Comparison of ENCODE assay signal across 8 cellular contexts in genomic region chr6:34757687-34758274, GRCh38. TPM values are rescaled to one million over a fixed set of nuclear protein-coding genes. Genes with fewer than 3 reads are reported as not detected.
DNase-seq lines count a peak whose midpoint lies in the region; ATAC-seq, FAIRE-seq and TF ChIP-seq lines count a peak whose summit lies in the region.

No MANE protein-coding gene starts in this region.

- intact Hi-C loops in heart right ventricle (cut with DNase I), result loop anchor here in 6 of 10 donors (1.0 to 10.0 kb wide), 6 partner anchors 35 to 131 kb away; partner anchors contain the start of genes ILRUN (in 5 of the 6), TAF11 (in 2 of the 6), ANKS1A (in 1 of the 6) and BLTP3A (in 1 of the 6)
- intact Hi-C loops in cardiac septum (cut with DNase I), result loop anchor here (5.0 kb wide), 3 partner anchors 35 to 130 kb away; partner anchors contain the start of genes ANKS1A, BLTP3A, ILRUN and TAF11
- intact Hi-C loops in colonic mucosa (cut with DNase I), result no loop called here
- intact Hi-C loops in aorta (cut with DNase I), result loop anchor here (5.0 kb wide), 2 partner anchors 65 to 230 kb away; no protein-coding TSS in a partner anchor

- H3K9ac ChIP-seq in colonic mucosa (ENCODE audit: low read depth in 2 of 2, low read length in 2 of 2), result peak overlapping the region; percentile 57 to 87
- H3K9ac ChIP-seq in mesendoderm (ENCODE audit: low read length), result peak overlapping the region; percentile 86

- no peak overlapping the region for H3K4ac ChIP-seq in mesendoderm (ENCODE audit: low read depth, low read length)

- H4K8ac ChIP-seq in mesendoderm (ENCODE audit: low read depth, low read length), result no peak overlapping the region

- H3K4me2 ChIP-seq in mesendoderm (ENCODE audit: low read length), result peak overlapping the region; percentile 78

- peak overlapping the region; percentile 59 to 83 (median 76) for H3K4me3 ChIP-seq in heart right ventricle
- peak overlapping the region; percentile 56 for H3K4me3 ChIP-seq in colonic mucosa
- H3K4me3 ChIP-seq in mesendoderm (ENCODE audit: low read length), result peak overlapping the region; percentile 75
- peak overlapping the region; percentile 75 to 76 for H3K4me3 ChIP-seq in aorta (ENCODE audit: low read length in 2 of 2)

- H4K5ac ChIP-seq in mesendoderm (ENCODE audit: low read length), result no peak overlapping the region

- no peak overlapping the region for H2AK5ac ChIP-seq in mesendoderm (ENCODE audit: low read length)

- H2BK15ac ChIP-seq in mesendoderm (replicated peaks; ENCODE audit: low read depth), result no peak overlapping the region

- peaks cover 5% of the 10 kb centered on the region for H3K79me1 ChIP-seq in mesendoderm (ENCODE audit: low read length)

- H3K27ac ChIP-seq in heart right ventricle, result peak overlapping the region; percentile 85 to 97 (median 94)
- peak overlapping the region; percentile 96 for H3K27ac ChIP-seq in colonic mucosa
- no peak overlapping the region for H3K27ac ChIP-seq in mesendoderm (ENCODE audit: low read depth, low read length)
- H3K27ac ChIP-seq in aorta (ENCODE audit: low read depth in 1 of 2, low read length in 2 of 2), result peak overlapping the region; percentile 33 to 80

- TF ChIP-seq CTCF in heart right ventricle (IDR thresholded peaks at IDR 0.05), result no peak
- no peak for TF ChIP-seq CTCF in colonic mucosa (IDR thresholded peaks at IDR 0.05)

- no peak for ATAC-seq in heart right ventricle
- ATAC-seq in aorta (ENCODE audit: low FRiP score), result no peak

- H2BK120ac ChIP-seq in mesendoderm (ENCODE audit: low read depth, low read length), result no peak overlapping the region

- H3K18ac ChIP-seq in mesendoderm (ENCODE audit: low read length), result no peak overlapping the region

- H3K36me3 ChIP-seq in heart right ventricle, result peaks cover 0 to 31% (median 4%) of the 10 kb centered on the region in 9 donors
- H3K36me3 ChIP-seq in colonic mucosa, result no peaks in the 10 kb centered on the region
- peaks cover 3% of the 10 kb centered on the region for H3K36me3 ChIP-seq in mesendoderm (ENCODE audit: control insufficient read depth, insufficient read depth, low read length)
- no peaks in the 10 kb centered on the region for H3K36me3 ChIP-seq in aorta (ENCODE audit: control insufficient read depth in 1 of 2, insufficient read depth in 2 of 2, low read length in 1 of 2)

- H3K9me3 ChIP-seq in heart right ventricle (no peaks in the 10 kb centered on the region), colonic mucosa (no peaks in the 10 kb centered on the region), aorta (ENCODE audit: control insufficient read depth, low read length) (no peaks in the 10 kb centered on the region)

- peaks cover 4 to 53% (median 34%) of the 10 kb centered on the region in 9 donors for H3K4me1 ChIP-seq in heart right ventricle
- H3K4me1 ChIP-seq in colonic mucosa, result peaks cover 5% of the 10 kb centered on the region
- H3K4me1 ChIP-seq in mesendoderm (ENCODE audit: control insufficient read depth, low read depth, low read length), result no peaks in the 10 kb centered on the region
- H3K4me1 ChIP-seq in aorta (ENCODE audit: control insufficient read depth in 1 of 2, insufficient read depth in 2 of 2, low read length in 2 of 2), result no peaks in the 10 kb centered on the region

- DNase-seq in heart right ventricle (no peak), cardiac septum (ENCODE audit: low spot score) (no peak), colonic mucosa (no peak), mesendoderm (no peak), aorta (no peak), DMS79 treated with DMSO at 0.1 percent for 48 hours (lab: John Stamatoyannopoulos, UW) (no peak), H54 (ENCODE audit: insufficient read length, low spot score) (no peak)
- DNase-seq in stimulated activated CD4-positive, alpha-beta T cell treated with anti-CD3 and anti-CD28 coated beads, Interleukin-4, amount 100 ng/mL, for 4 hours, result no peak

- H3K56ac ChIP-seq in mesendoderm (ENCODE audit: low read length), result peak overlapping the region; percentile 89

- no peak for TF ChIP-seq POLR2A in H54 (IDR thresholded peaks at IDR 0.05; ENCODE audit: low read depth, low read length)

- H2BK5ac ChIP-seq in mesendoderm (ENCODE audit: low read length), result peak overlapping the region; percentile 14

- WGBS in heart right ventricle, 2 donors, result 7 to 8% methylated on average over 11 of the region's 11 CpGs
- WGBS in mesendoderm (ENCODE audit: extremely low coverage, insufficient coverage, low lambda C conversion rate), result no CpG with 5 or more reads among the region's 11 CpGs
- 8% methylated on average over 11 of the region's 11 CpGs for WGBS in aorta, 2 donors

- H3K23ac ChIP-seq in mesendoderm (ENCODE audit: low read length), result no peak overlapping the region

- H3K79me2 ChIP-seq in mesendoderm (ENCODE audit: control insufficient read depth, insufficient read depth, low read length), result peaks cover 13% of the 10 kb centered on the region

- no peak for FAIRE-seq in H54 (lab: Jason Lieb, UNC)

- no peaks in the 10 kb centered on the region for H3K27me3 ChIP-seq in heart right ventricle
- H3K27me3 ChIP-seq in colonic mucosa, result no peaks in the 10 kb centered on the region
- H3K27me3 ChIP-seq in mesendoderm (ENCODE audit: insufficient read depth, low read length, poor library complexity), result no peaks in the 10 kb centered on the region
- no peaks in the 10 kb centered on the region for H3K27me3 ChIP-seq in aorta (ENCODE audit: control insufficient read depth in 1 of 2, insufficient read depth in 2 of 2, low read length in 1 of 2)

RNA-seq across cellular contexts. Expression of gene SNRPC, which starts 0.5 kb away (rescaled TPM):
- total RNA-seq in heart right ventricle (100 to 1,000 TPM; 125 to 204 (median 144) TPM), cardiac septum (150 TPM), colonic mucosa (100 to 1,000 TPM in 1 of 2 donors, 10 to 100 TPM in 1; 65.1 to 127 TPM), aorta (10 to 100 TPM; 37.6 to 43.5 TPM)
- polyA plus RNA-seq in heart right ventricle (100 to 1,000 TPM; 168 to 224 TPM), aorta (100 to 1,000 TPM in 1 of 2 donors, 10 to 100 TPM in 1; 79.3 to 109 TPM)
- 307 TPM for polyA plus RNA-seq in mesendoderm (2013, experiment 1 of 2)
- 306 TPM for polyA plus RNA-seq in mesendoderm (2013, experiment 2 of 2)

RNA-seq across cellular contexts. Expression of gene BLTP3A, which starts 34.1 kb away (rescaled TPM):
- total RNA-seq in heart right ventricle (10 to 100 TPM; 18.0 to 25.0 (median 21.2) TPM), cardiac septum (18.1 TPM), colonic mucosa (10 to 100 TPM in 1 of 2 donors, 1 to 10 TPM in 1; 7.6 to 11.1 TPM), aorta (10 to 100 TPM; 11.1 to 12.0 TPM)
- polyA plus RNA-seq in heart right ventricle (1 to 10 TPM; 4.1 to 4.5 TPM), aorta (1 to 10 TPM; 1.1 to 2.1 TPM)
- 8.2 TPM for polyA plus RNA-seq in mesendoderm (2013, experiment 1 of 2)
- 8.4 TPM for polyA plus RNA-seq in mesendoderm (2013, experiment 2 of 2)
